ENCODE assay signal across 8 cellular contexts in genomic region chr13:39037880-39038568, GRCh38. TPM values are rescaled to one million over a fixed set of nuclear protein-coding genes. Genes with fewer than 3 reads are reported as not detected.
DNase-seq lines count a peak whose midpoint lies in the region; ATAC-seq and TF ChIP-seq lines count a peak whose summit lies in the region.

TSS of gene NHLRC3 (plus strand) at chr13:39038456. CDS start at chr13:39038640, 184 bp downstream.
TSS of gene PROSER1 (minus strand) at chr13:39038089. CDS start at chr13:39037242, 847 bp downstream.

- peaks cover 10% of the 10 kb centered on the region; the same call in 1 of the 2 replicates for H3K4me1 ChIP-seq in Caco-2
- H3K4me1 ChIP-seq in HUES64 (ENCODE audit: insufficient read depth, low read length): peaks cover 22% of the 10 kb centered on the region
- H3K4me1 ChIP-seq in mucosa of descending colon (ENCODE audit: low read depth): peaks cover 21% of the 10 kb centered on the region

- H3K36me3 ChIP-seq in Caco-2 (ENCODE audit: control insufficient read depth, insufficient read depth, low read length) (no peaks in the 10 kb centered on the region; the same call in 1 of the 2 replicates), HUES64 (ENCODE audit: insufficient read depth, low read length) (peaks cover 29% of the 10 kb centered on the region), mucosa of descending colon (ENCODE audit: low read depth) (no peaks in the 10 kb centered on the region)

- BruUV-seq in Caco-2 (replicated peaks; lab: Mats Ljungman, UMichigan): no TSS peak

- H3K36me3 Mint-ChIP-seq in Caco-2 (ENCODE audit: insufficient read depth, unreplicated experiment): peaks cover 13% of the 10 kb centered on the region

- CTCF ChIA-PET in Caco-2 (lab: Charles Lee): interaction anchor here (1.0 to 1.7 kb wide), 5 partner anchors 13 to 578 kb away, joined by 3 to 7 read pairs (median 5); no protein-coding TSS in a partner anchor

- H3K27ac Mint-ChIP-seq in Caco-2 (ENCODE audit: unreplicated experiment): peak within 1 kb of the TSS; percentile 84

- no peaks in the 10 kb centered on the region for H3K9me3 ChIP-seq in Caco-2
- H3K9me3 ChIP-seq in HUES64 (ENCODE audit: insufficient read depth, low read depth, low read length): no peaks in the 10 kb centered on the region
- no peaks in the 10 kb centered on the region for H3K9me3 ChIP-seq in mucosa of descending colon

- H3K9me3 Mint-ChIP-seq in Caco-2 (ENCODE audit: unreplicated experiment): no peaks in the 10 kb centered on the region

- H3K9ac ChIP-seq in HUES64 (ENCODE audit: low read depth, low read length): peak within 1 kb of the TSS; percentile 94

- intact Hi-C loops in Caco-2 (cut with micrococcal nuclease; ENCODE audit: unreplicated experiment): loop anchor here (1.0 to 5.0 kb wide), 2 partner anchors 15 to 641 kb away; no protein-coding TSS in a partner anchor
- intact Hi-C loops in mucosa of descending colon (cut with DNase I, micrococcal nuclease): no loop called here

- peaks cover 13% of the 10 kb centered on the region for H3K4me1 Mint-ChIP-seq in Caco-2 (ENCODE audit: low read depth, unreplicated experiment)

- DNase-seq in Caco-2 (peak; percentile 93 to 97), OCI-M1 (lab: John Stamatoyannopoulos, UW) (peak; percentile 97), activated T-cell treated with anti-CD3 and anti-CD28 coated beads for 4 hours (peak; percentile 73), epithelial cell of prostate (ENCODE audit: low read depth, low spot score) (peak; percentile 68), mucosa of descending colon (peak; percentile 89 to 94 (median 93))
- DNase-seq in stimulated activated CD8-positive, alpha-beta memory T cell treated with anti-CD3 and anti-CD28 coated beads, Interleukin-4, amount 100 ng/mL, for 24 hours (ENCODE audit: low read depth): peak; percentile 75

- ATAC-seq in GM21423 (IDR thresholded peaks at IDR 0.05; ENCODE audit: unreplicated experiment) (peak; percentile 74), mucosa of descending colon (peak; percentile 93)

- H3K4me3 Mint-ChIP-seq in Caco-2 (ENCODE audit: unreplicated experiment): peak within 1 kb of the TSS; percentile 94

- POLR2A ChIA-PET in Caco-2 (lab: Charles Lee): interaction anchor here (0.9 to 2.2 kb wide), 2 partner anchors 14 to 52 kb away, joined by 4 to 11 read pairs; no protein-coding TSS in a partner anchor

- WGBS in HUES64: under 1% methylated on average over 41 of the region's 41 CpGs

- TF ChIP-seq CTCF in Caco-2 (IDR thresholded peaks at IDR 0.05; ENCODE audit: insufficient read depth in 1 of 2, low read depth in 1 of 2, low read length in 1 of 2, severe bottlenecking in 1 of 2, unreplicated experiment in 1 of 2) (no peak), mucosa of descending colon (IDR thresholded peaks at IDR 0.05) (no peak)

- H3K27ac ChIP-seq in HUES64 (ENCODE audit: low read depth, low read length) (peak within 1 kb of the TSS; percentile 91), epithelial cell of prostate (peak within 1 kb of the TSS; percentile 84)

- H3K4me3 ChIP-seq in Caco-2 (ENCODE audit: low read depth, low read length) (peak within 1 kb of the TSS; percentile 84), HUES64 (ENCODE audit: low read length) (peak within 1 kb of the TSS; percentile 91), mucosa of descending colon (peak within 1 kb of the TSS; percentile 81)

- H3K27me3 ChIP-seq in Caco-2 (replicated peaks; ENCODE audit: control insufficient read depth, insufficient read depth, low read length): no peaks in the 10 kb centered on the region
- no peaks in the 10 kb centered on the region for H3K27me3 ChIP-seq in HUES64 (ENCODE audit: insufficient read depth, low read length)

- no peaks in the 10 kb centered on the region for H3K27me3 Mint-ChIP-seq in Caco-2 (ENCODE audit: insufficient read depth, unreplicated experiment)

RNA-seq across cellular contexts. Expression of gene NHLRC3, which starts in this region (rescaled TPM):
- total RNA-seq in Caco-2 (2022) (35.8 and 38.1 TPM in 2 replicates), mucosa of descending colon (10 to 100 TPM; 20.9 to 37.0 (median 33.5) TPM)
- 6.8 TPM for polyA plus RNA-seq in HUES64 (2013, experiment 1 of 2)
- 8.5 TPM for polyA plus RNA-seq in HUES64 (2013, experiment 2 of 2)

RNA-seq across cellular contexts. Expression of gene PROSER1, which starts in this region (rescaled TPM):
- total RNA-seq in Caco-2 (2022) (75.6 and 85.0 TPM in 2 replicates), mucosa of descending colon (10 to 100 TPM; 37.4 to 45.0 (median 43.3) TPM)
- polyA plus RNA-seq in HUES64 (2013, experiment 1 of 2): 42.3 TPM
- polyA plus RNA-seq in HUES64 (2013, experiment 2 of 2): 50.4 TPM

Comparison
In these comparisons a context has a peak if more than half of its experiments do, and no peak if none do; other contexts are left out.
1. Peak in every context shown above with its lines: DNase-seq, ATAC-seq, H3K4me3 ChIP-seq and H3K27ac ChIP-seq.